Comparison of ENCODE assay signal across 2 cellular contexts in genomic region chr3:11768604-11769003, GRCh38.
TF ChIP-seq lines count a peak whose summit lies in the region.

No MANE protein-coding gene starts in this region.

TF ChIP-seq in IMR-90, 13 proteins besides CTCF, POLR2A, EP300 and RAD21:
- TF ChIP-seq CHD1 (IDR thresholded peaks at IDR 0.05; ENCODE audit: low read depth, low read length) (no peak), MXI1 (IDR thresholded peaks at IDR 0.05; ENCODE audit: borderline replicate concordance, low read depth, low read length) (no peak), FOS (IDR thresholded peaks at IDR 0.05; ENCODE audit: low read depth, low read length) (no peak)

TF ChIP-seq in K562, 482 proteins besides CTCF, POLR2A, EP300 and RAD21:
- TF ChIP-seq ESRRA (IDR thresholded peaks at IDR 0.05; ENCODE audit: borderline replicate concordance, low read depth) (peak; percentile 57; the same call in 1 of the 2 replicates), MEIS2 (IDR thresholded peaks at IDR 0.05; ENCODE audit: partially characterized antibody) (peak; percentile 89), CXXC5 (CRISPR knock-in tag; IDR thresholded peaks at IDR 0.05) (0 out of 2 replicates have a peak, but pooled peaks have one; percentile 9), GATA2 (CRISPR knock-in tag; IDR thresholded peaks at IDR 0.05) (peak; percentile 46), PHF8 (IDR thresholded peaks at IDR 0.05; ENCODE audit: borderline replicate concordance, low read length) (no peak), PKNOX1 (IDR thresholded peaks at IDR 0.05) (peak; percentile 62), CTBP1 (IDR thresholded peaks at IDR 0.05; ENCODE audit: borderline replicate concordance) (peak; percentile 40; the same call in 1 of the 2 replicates), PBX2 (CRISPR knock-in tag; IDR thresholded peaks at IDR 0.05; ENCODE audit: low read depth) (no peak), PBX2 (tag; conservative IDR thresholded peaks at IDR 0.05; ENCODE audit: low read depth) (peak; percentile 61; the same call in 1 of the 2 replicates), ZKSCAN8 (CRISPR knock-in tag; IDR thresholded peaks at IDR 0.05) (no peak)
